In genomic region chr18:24602156-24602555, GRCh38 we compare ENCODE assay signal across 22 cellular contexts.
"Had no signal": no experiment of that assay in that cellular context is flagged by ENCODE, and none has a peak within 500 bp of the region (broad histone marks: within the 10 kb centered on the region; RNA-seq: fewer than 3 reads in every experiment).

No MANE protein-coding gene starts in this region.

- H3K4me1 Mint-ChIP-seq: activated CD4-positive, alpha-beta T cell treated with anti-CD3 and anti-CD28 coated beads, Interleukin-2, amount 10 ng/mL, durations not matched to agents 7 days and 5 days; activated naive CD4-positive, alpha-beta T cell treated with anti-CD3 and anti-CD28 coated beads, Interleukin-2, amount 10 ng/mL, durations not matched to agents 7 days and 5 days; stimulated activated naive CD8-positive, alpha-beta T cell treated with anti-CD3 and anti-CD28 coated beads, Interleukin-15, amount 100 ng/mL, for 72 hours had no signal

- H3K27me3 ChIP-seq: brain microvascular endothelial cell, gastrocnemius medialis, left lung, suprapubic skin, vagina had no signal

- ATAC-seq: gastrocnemius medialis; heart left ventricle; left lung; right cardiac atrium; stimulated activated naive CD8-positive, alpha-beta T cell treated with anti-CD3 and anti-CD28 coated beads, Interleukin-15, amount 100 ng/mL, for 72 hours had no signal

- H3K4me3 ChIP-seq: gastrocnemius medialis, heart left ventricle, left lung, suprapubic skin, vagina had no signal

- DNase-seq: activated CD4-positive, alpha-beta T cell treated with anti-CD3 and anti-CD28 coated beads, Interleukin-2, amount 10 ng/mL, durations not matched to agents 7 days and 5 days; activated CD8-positive, alpha-beta memory T cell treated with anti-CD3 and anti-CD28 coated beads, Interleukin-2, amount 50 U/mL, for 48 hours; activated effector memory CD4-positive, alpha-beta T cell treated with Interleukin-2 at 50 U/mL for 16 hours; activated naive CD4-positive, alpha-beta T cell treated with anti-CD3 and anti-CD28 coated beads, Interleukin-2, amount 10 ng/mL, durations not matched to agents 7 days and 5 days; activated T-cell treated with anti-CD3 and anti-CD28 coated beads, Interleukin-2, amount 50 U/mL, for 48 hours; aorta; brain microvascular endothelial cell; cerebellar nuclear complex; cortex of kidney; gastrocnemius medialis; heart left ventricle; kidney; left lung; occipital lobe; right cardiac atrium; stimulated activated CD4-positive, alpha-beta T cell treated with anti-CD3 and anti-CD28 coated beads, Interleukin-4, amount 100 ng/mL, for 1 hour; stimulated activated naive CD8-positive, alpha-beta T cell treated with anti-CD3 and anti-CD28 coated beads, Interleukin-15, amount 100 ng/mL, for 72 hours; T1000; trophoblast cell had no signal

- H3K36me3 ChIP-seq: brain microvascular endothelial cell, gastrocnemius medialis, heart left ventricle, left lung, suprapubic skin, vagina had no signal

- H3K36me3 Mint-ChIP-seq: activated naive CD4-positive, alpha-beta T cell treated with anti-CD3 and anti-CD28 coated beads, Interleukin-2, amount 10 ng/mL, durations not matched to agents 7 days and 5 days had no signal

- H3K9me3 ChIP-seq: gastrocnemius medialis, heart left ventricle, left lung, suprapubic skin, vagina had no signal

- H3K27ac Mint-ChIP-seq: activated CD4-positive, alpha-beta T cell treated with anti-CD3 and anti-CD28 coated beads, Interleukin-2, amount 10 ng/mL, durations not matched to agents 7 days and 5 days; activated naive CD4-positive, alpha-beta T cell treated with anti-CD3 and anti-CD28 coated beads, Interleukin-2, amount 10 ng/mL, durations not matched to agents 7 days and 5 days; progenitor cell of endocrine pancreas; stimulated activated naive CD8-positive, alpha-beta T cell treated with anti-CD3 and anti-CD28 coated beads, Interleukin-15, amount 100 ng/mL, for 72 hours had no signal

- H3K9me3 Mint-ChIP-seq: activated CD4-positive, alpha-beta T cell treated with anti-CD3 and anti-CD28 coated beads, Interleukin-2, amount 10 ng/mL, durations not matched to agents 7 days and 5 days; activated naive CD4-positive, alpha-beta T cell treated with anti-CD3 and anti-CD28 coated beads, Interleukin-2, amount 10 ng/mL, durations not matched to agents 7 days and 5 days; stimulated activated naive CD8-positive, alpha-beta T cell treated with anti-CD3 and anti-CD28 coated beads, Interleukin-15, amount 100 ng/mL, for 72 hours had no signal

- H3K4me1 ChIP-seq: gastrocnemius medialis, heart left ventricle, left lung, suprapubic skin, vagina had no signal

- H3K4me3 Mint-ChIP-seq: activated CD4-positive, alpha-beta T cell treated with anti-CD3 and anti-CD28 coated beads, Interleukin-2, amount 10 ng/mL, durations not matched to agents 7 days and 5 days; activated naive CD4-positive, alpha-beta T cell treated with anti-CD3 and anti-CD28 coated beads, Interleukin-2, amount 10 ng/mL, durations not matched to agents 7 days and 5 days; stimulated activated naive CD8-positive, alpha-beta T cell treated with anti-CD3 and anti-CD28 coated beads, Interleukin-15, amount 100 ng/mL, for 72 hours had no signal

- H3K27ac ChIP-seq: brain microvascular endothelial cell, gastrocnemius medialis, heart left ventricle, left lung, suprapubic skin, vagina had no signal
